In genomic region chr2:101305044-101305443, GRCh38 we compare ENCODE assay signal across 3 cellular contexts.
TF ChIP-seq lines count a peak whose summit lies in the region.

No MANE protein-coding gene starts in this region.

TF ChIP-seq in SK-N-SH, 30 proteins besides CTCF, POLR2A, EP300 and RAD21 (continued from another document):
- TF ChIP-seq PBX3 (IDR thresholded peaks at IDR 0.05) = no peak
- no peak for TF ChIP-seq RXRA (IDR thresholded peaks at IDR 0.05; ENCODE audit: borderline replicate concordance, low read depth)
- TF ChIP-seq, protein P1, sequence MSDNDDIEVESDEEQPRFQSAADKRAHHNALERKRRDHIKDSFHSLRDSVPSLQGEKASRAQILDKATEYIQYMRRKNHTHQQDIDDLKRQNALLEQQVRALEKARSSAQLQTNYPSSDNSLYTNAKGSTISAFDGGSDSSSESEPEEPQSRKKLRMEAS (IDR thresholded peaks at IDR 0.05; ENCODE audit: low read depth) = no peak
- TF ChIP-seq NRF1 (IDR thresholded peaks at IDR 0.05; ENCODE audit: low read depth, low read length) = no peak
- TF ChIP-seq TCF12 (IDR thresholded peaks at IDR 0.05) = no peak
- TF ChIP-seq POLR2AphosphoS5 (IDR thresholded peaks at IDR 0.05; ENCODE audit: low read depth, low read length) = no peak
- TF ChIP-seq CHD2 (IDR thresholded peaks at IDR 0.05; ENCODE audit: low read length, partially characterized antibody) = no peak
- TF ChIP-seq EZH2phosphoT487 (IDR thresholded peaks at IDR 0.05; ENCODE audit: borderline replicate concordance, low read depth) = no peak
- TF ChIP-seq RCOR1 (IDR thresholded peaks at IDR 0.05; ENCODE audit: low read length) = no peak
- no peak for TF ChIP-seq FOXJ3 (CRISPR knock-in tag; IDR thresholded peaks at IDR 0.05)

TF ChIP-seq in SK-N-SH treated with all-trans-retinoic acid at 6 μM for 48 hours, 23 proteins besides CTCF, POLR2A, EP300 and RAD21 (continued from another document):
- TF ChIP-seq RARB (CRISPR knock-in tag; IDR thresholded peaks at IDR 0.05) (no peak), ZNF565 (CRISPR knock-in tag; conservative IDR thresholded peaks at IDR 0.05; ENCODE audit: low read depth) (no peak), ISL1 (CRISPR knock-in tag; IDR thresholded peaks at IDR 0.05) (no peak), TCF4 (CRISPR knock-in tag; IDR thresholded peaks at IDR 0.05; ENCODE audit: borderline replicate concordance) (no peak), ARNTL (CRISPR knock-in tag; IDR thresholded peaks at IDR 0.05; ENCODE audit: borderline replicate concordance, low read depth) (no peak), ZC3H10 (CRISPR knock-in tag; IDR thresholded peaks at IDR 0.05) (no peak), ESRRG (CRISPR knock-in tag; IDR thresholded peaks at IDR 0.05) (no peak), OSR1 (CRISPR knock-in tag; IDR thresholded peaks at IDR 0.05) (no peak), BACH2 (CRISPR knock-in tag; IDR thresholded peaks at IDR 0.05; ENCODE audit: borderline replicate concordance) (no peak), TOX (CRISPR knock-in tag; IDR thresholded peaks at IDR 0.05; ENCODE audit: borderline replicate concordance) (no peak)
- TF ChIP-seq, protein P2, sequence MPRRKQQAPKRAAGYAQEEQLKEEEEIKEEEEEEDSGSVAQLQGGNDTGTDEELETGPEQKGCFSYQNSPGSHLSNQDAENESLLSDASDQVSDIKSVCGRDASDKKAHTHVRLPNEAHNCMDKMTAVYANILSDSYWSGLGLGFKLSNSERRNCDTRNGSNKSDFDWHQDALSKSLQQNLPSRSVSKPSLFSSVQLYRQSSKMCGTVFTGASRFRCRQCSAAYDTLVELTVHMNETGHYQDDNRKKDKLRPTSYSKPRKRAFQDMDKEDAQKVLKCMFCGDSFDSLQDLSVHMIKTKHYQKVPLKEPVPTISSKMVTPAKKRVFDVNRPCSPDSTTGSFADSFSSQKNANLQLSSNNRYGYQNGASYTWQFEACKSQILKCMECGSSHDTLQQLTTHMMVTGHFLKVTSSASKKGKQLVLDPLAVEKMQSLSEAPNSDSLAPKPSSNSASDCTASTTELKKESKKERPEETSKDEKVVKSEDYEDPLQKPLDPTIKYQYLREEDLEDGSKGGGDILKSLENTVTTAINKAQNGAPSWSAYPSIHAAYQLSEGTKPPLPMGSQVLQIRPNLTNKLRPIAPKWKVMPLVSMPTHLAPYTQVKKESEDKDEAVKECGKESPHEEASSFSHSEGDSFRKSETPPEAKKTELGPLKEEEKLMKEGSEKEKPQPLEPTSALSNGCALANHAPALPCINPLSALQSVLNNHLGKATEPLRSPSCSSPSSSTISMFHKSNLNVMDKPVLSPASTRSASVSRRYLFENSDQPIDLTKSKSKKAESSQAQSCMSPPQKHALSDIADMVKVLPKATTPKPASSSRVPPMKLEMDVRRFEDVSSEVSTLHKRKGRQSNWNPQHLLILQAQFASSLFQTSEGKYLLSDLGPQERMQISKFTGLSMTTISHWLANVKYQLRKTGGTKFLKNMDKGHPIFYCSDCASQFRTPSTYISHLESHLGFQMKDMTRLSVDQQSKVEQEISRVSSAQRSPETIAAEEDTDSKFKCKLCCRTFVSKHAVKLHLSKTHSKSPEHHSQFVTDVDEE (CRISPR knock-in tag; IDR thresholded peaks at IDR 0.05) = no peak

TF ChIP-seq in WTC11, 78 proteins besides CTCF, POLR2A, EP300 and RAD21 (continued from another document):
- TF ChIP-seq USF2 (CRISPR knock-in tag; IDR thresholded peaks at IDR 0.05) = no peak
